ENCODE assay signal across 8 cellular contexts in genomic region chr7:32988148-32988547, GRCh38.
DNase-seq lines count a peak whose midpoint lies in the region; ATAC-seq and TF ChIP-seq lines count a peak whose summit lies in the region.
"Not testable (repeated sequence)": the region's sequence is repeated elsewhere in the genome, so short reads cannot be mapped to it uniquely, and the experiment has no call there.

No MANE protein-coding gene starts in this region.

- not testable (repeated sequence) for H3K4me3 ChIP-seq in DND-41 (ENCODE audit: low read depth in 1 of 2, low read length in 2 of 2)

- H3K9ac ChIP-seq in DND-41 (ENCODE audit: low read depth, low read length): not testable (repeated sequence)

- H2AFZ ChIP-seq in DND-41 (ENCODE audit: low read depth, low read length): not testable (repeated sequence)

- ATAC-seq in DND-41 (ENCODE audit: insufficient read depth, low read depth): peak; percentile 41; the same call in 2 of the 3 replicates
- ATAC-seq in GM19023 (IDR thresholded peaks at IDR 0.05; ENCODE audit: unreplicated experiment): peak; percentile 75
- peak; percentile 66 for ATAC-seq in GM21526 (IDR thresholded peaks at IDR 0.05; ENCODE audit: low FRiP score, unreplicated experiment)
- peak; percentile 72 for ATAC-seq in HG02798 (IDR thresholded peaks at IDR 0.05; ENCODE audit: poor library complexity, unreplicated experiment)
- peak; percentile 82 for ATAC-seq in HG03354 (IDR thresholded peaks at IDR 0.05; ENCODE audit: poor library complexity, severe bottlenecking, unreplicated experiment)
- ATAC-seq in memory B cell (ENCODE audit: low read depth): peak; percentile 41

- not testable (repeated sequence) for H3K27ac Mint-ChIP-seq in T-helper 2 cell treated with Interferon-gamma antibody and Interleukin-4, amounts not matched to agents 5 μg/mL and 100 μg/mL, for 36 hours; memory B cell

- DNase-seq in DND-41; T-helper 2 cell treated with Interferon-gamma antibody and Interleukin-4, amounts not matched to agents 5 μg/mL and 100 μg/mL, for 36 hours (ENCODE audit: low spot score); memory B cell (ENCODE audit: low spot score in 2 of 2): not testable (repeated sequence)
- peak; percentile 25 for DNase-seq in NCI-H345 treated with DMSO at 0.1 percent for 48 hours (lab: John Stamatoyannopoulos, UW; ENCODE audit: unreplicated experiment)

- not testable (repeated sequence) for H3K79me2 ChIP-seq in DND-41 (ENCODE audit: insufficient read depth, low read length)

- not testable (repeated sequence) for H3K36me3 Mint-ChIP-seq in T-helper 2 cell treated with Interferon-gamma antibody and Interleukin-4, amounts not matched to agents 5 μg/mL and 100 μg/mL, for 36 hours (ENCODE audit: low read depth); memory B cell

- H3K4me1 Mint-ChIP-seq in T-helper 2 cell treated with Interferon-gamma antibody and Interleukin-4, amounts not matched to agents 5 μg/mL and 100 μg/mL, for 36 hours (ENCODE audit: low read depth): peaks cover 14% of the 10 kb centered on the region
- not testable (repeated sequence) for H3K4me1 Mint-ChIP-seq in memory B cell

- not testable (repeated sequence) for H3K27me3 ChIP-seq in DND-41 (ENCODE audit: insufficient read depth, low read length, poor library complexity)

- H3K4me3 Mint-ChIP-seq in T-helper 2 cell treated with Interferon-gamma antibody and Interleukin-4, amounts not matched to agents 5 μg/mL and 100 μg/mL, for 36 hours: peak overlapping the region; percentile 27
- not testable (repeated sequence) for H3K4me3 Mint-ChIP-seq in memory B cell

- H3K4me2 ChIP-seq in DND-41 (ENCODE audit: insufficient read depth, low read length): not testable (repeated sequence)

- H3K36me3 ChIP-seq in DND-41 (ENCODE audit: insufficient read depth, low read length): not testable (repeated sequence)

- H3K9me3 ChIP-seq in DND-41 (ENCODE audit: insufficient read depth, low read length, severe bottlenecking): not testable (repeated sequence)

- not testable (repeated sequence) for H3K9me3 Mint-ChIP-seq in T-helper 2 cell treated with Interferon-gamma antibody and Interleukin-4, amounts not matched to agents 5 μg/mL and 100 μg/mL, for 36 hours; memory B cell

- H4K20me1 ChIP-seq in DND-41 (ENCODE audit: insufficient read depth, low read length): not testable (repeated sequence)

- not testable (repeated sequence) for H3K27ac ChIP-seq in DND-41 (ENCODE audit: low read length)

- H3K4me1 ChIP-seq in DND-41 (ENCODE audit: insufficient read depth, low read length): not testable (repeated sequence)

- not testable (repeated sequence) for H3K27me3 Mint-ChIP-seq in T-helper 2 cell treated with Interferon-gamma antibody and Interleukin-4, amounts not matched to agents 5 μg/mL and 100 μg/mL, for 36 hours (ENCODE audit: low read depth); memory B cell

- TF ChIP-seq CTCF in DND-41 (IDR thresholded peaks at IDR 0.05; ENCODE audit: borderline replicate concordance, extremely low read depth, low read length, poor library complexity, severe bottlenecking): not testable (repeated sequence)
